11 cellular contexts compared by ENCODE assay signal in the genomic region with DNA sequence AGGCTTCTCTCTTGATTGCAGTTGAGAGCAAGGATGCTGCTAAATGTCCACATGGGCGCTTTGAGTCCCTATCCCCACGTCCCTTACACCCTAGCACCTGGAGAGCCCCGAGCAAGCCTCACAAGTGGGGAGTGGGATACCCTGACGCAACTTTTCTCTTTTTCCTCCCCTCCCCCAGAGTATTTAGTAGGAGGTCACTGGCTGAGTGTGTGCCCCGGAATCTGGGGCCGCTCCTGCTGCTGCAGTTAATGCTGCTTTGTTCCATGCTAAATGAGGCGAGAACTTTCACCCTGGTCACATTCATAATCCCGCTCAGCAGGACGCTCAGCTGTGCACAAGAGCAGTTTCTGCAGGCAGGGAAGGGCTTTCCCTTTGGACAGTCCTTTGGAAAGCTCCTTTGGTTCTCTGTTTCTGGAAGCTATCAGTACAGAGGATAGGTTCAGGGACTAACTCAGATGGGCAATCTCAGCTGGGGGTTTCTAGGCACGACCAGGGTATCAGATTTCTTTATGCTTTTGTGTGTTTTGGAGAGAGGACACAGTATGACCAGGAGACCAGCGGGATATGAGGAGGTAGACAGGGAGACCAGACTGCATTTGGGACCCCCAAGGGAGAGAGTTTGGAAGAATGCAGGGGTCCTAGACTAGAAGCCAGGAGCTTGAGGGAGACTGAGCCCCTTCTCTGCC.
DNase-seq lines count a peak whose midpoint lies in the region; ATAC-seq and TF ChIP-seq lines count a peak whose summit lies in the region.
"Had no signal": no experiment of that assay in that cellular context is flagged by ENCODE, and none has a peak within 500 bp of the region (broad histone marks: within the 10 kb centered on the region; RNA-seq: fewer than 3 reads in every experiment).

No MANE protein-coding gene starts in this region.

- H3K27ac ChIP-seq in mesendoderm (ENCODE audit: low read depth, low read length): peak overlapping the region; percentile 87

- H3K79me1 ChIP-seq in mesendoderm (ENCODE audit: low read length): peaks cover 12% of the 10 kb centered on the region

- peak overlapping the region; percentile 94 for H3K18ac ChIP-seq in mesendoderm (ENCODE audit: low read length)

- H3K9me3 Mint-ChIP-seq in WTC11 (peaks cover 6% of the 10 kb centered on the region), progenitor cell of endocrine pancreas (ENCODE audit: low read depth) (no peaks in the 10 kb centered on the region)
- H3K9me3 Mint-ChIP-seq: activated T-helper 17 cell treated with anti-CD3 and anti-CD28 coated beads, Interleukin-2, amount 50 U/mL, for 72 hours had no signal

- H3K9ac ChIP-seq in mesendoderm (ENCODE audit: low read length): peak overlapping the region; percentile 13

- H4K5ac ChIP-seq in mesendoderm (ENCODE audit: low read length): no peak overlapping the region

- POLR2A ChIA-PET in WTC11 (lab: Charles Lee): interaction anchor here (2.8 kb wide), 1 partner anchor 75 kb away, joined by 22 read pairs; the partner anchor contains the start of gene NOS1AP

- H3K36me3 Mint-ChIP-seq in WTC11 (no peaks in the 10 kb centered on the region), progenitor cell of endocrine pancreas (ENCODE audit: insufficient read depth) (no peaks in the 10 kb centered on the region)

- H3K27ac Mint-ChIP-seq in WTC11: no peak overlapping the region
- no peak overlapping the region for H3K27ac Mint-ChIP-seq in progenitor cell of endocrine pancreas
- H3K27ac Mint-ChIP-seq: activated T-helper 17 cell treated with anti-CD3 and anti-CD28 coated beads, Interleukin-2, amount 50 U/mL, for 72 hours had no signal

- peak overlapping the region; percentile 4 for H2BK15ac ChIP-seq in mesendoderm (replicated peaks; ENCODE audit: low read depth)

- peaks cover 38% of the 10 kb centered on the region for H3K4me1 ChIP-seq in mesendoderm (ENCODE audit: control insufficient read depth, low read depth, low read length)
- H3K4me1 ChIP-seq: HAP-1 had no signal

- H3K36me3 ChIP-seq in mesendoderm (ENCODE audit: control insufficient read depth, insufficient read depth, low read length): no peaks in the 10 kb centered on the region
- H3K36me3 ChIP-seq: HAP-1 had no signal

- H2BK5ac ChIP-seq in mesendoderm (ENCODE audit: low read length): peak overlapping the region; percentile 80

- no peak overlapping the region for H3K23ac ChIP-seq in mesendoderm (ENCODE audit: low read length)

- peak overlapping the region; percentile 90 for H4K8ac ChIP-seq in mesendoderm (ENCODE audit: low read depth, low read length)

- H3K4me3 Mint-ChIP-seq in WTC11 (no peak overlapping the region), progenitor cell of endocrine pancreas (ENCODE audit: low read depth) (no peak overlapping the region)
- H3K4me3 Mint-ChIP-seq: activated T-helper 17 cell treated with anti-CD3 and anti-CD28 coated beads, Interleukin-2, amount 50 U/mL, for 72 hours had no signal

- H3K56ac ChIP-seq in mesendoderm (ENCODE audit: low read length): peak overlapping the region; percentile 66

- H3K4me3 ChIP-seq in mesendoderm (ENCODE audit: low read length): no peak overlapping the region
- H3K4me3 ChIP-seq: HAP-1 had no signal

- no peaks in the 10 kb centered on the region for H3K27me3 ChIP-seq in mesendoderm (ENCODE audit: insufficient read depth, low read length, poor library complexity)

- no peak for TF ChIP-seq CTCF in WTC11 (IDR thresholded peaks at IDR 0.05)
- TF ChIP-seq CTCF in progenitor cell of endocrine pancreas (IDR thresholded peaks at IDR 0.05; ENCODE audit: unreplicated experiment): no peak

- DNase-seq in DMS79 (lab: John Stamatoyannopoulos, UW) (peak; percentile 20), NCI-H187 treated with DMSO at 0.1 percent for 48 hours (lab: John Stamatoyannopoulos, UW) (peak; percentile 71), WTC11 (ENCODE audit: low spot score) (no peak), mesendoderm (peak; percentile 83), SKM-1 treated with dmso at 0.1 percent for 144 hours (lab: John Stamatoyannopoulos, UW; ENCODE audit: unreplicated experiment) (no peak), progenitor cell of endocrine pancreas (ENCODE audit: low spot score, unreplicated experiment) (no peak)
- no peak for DNase-seq in NK-92 treated with Interleukin-12 subunit alpha and Interleukin-12 subunit beta, amount 100 ng/mL, for 24 hours (lab: John Stamatoyannopoulos, UW)
- DNase-seq: activated CD4-positive, CD25-positive, alpha-beta regulatory T cell had no signal

- peak overlapping the region; percentile 100 for H3K4ac ChIP-seq in mesendoderm (ENCODE audit: low read depth, low read length)

- ATAC-seq in WTC11: peak; percentile 44
- ATAC-seq in GM21737 (IDR thresholded peaks at IDR 0.05; ENCODE audit: unreplicated experiment): no peak
- ATAC-seq: activated T-helper 17 cell treated with anti-CD3 and anti-CD28 coated beads, Interleukin-2, amount 50 U/mL, for 72 hours had no signal

- peak overlapping the region; percentile 94 for H2BK120ac ChIP-seq in mesendoderm (ENCODE audit: low read depth, low read length)

- peak overlapping the region; percentile 81 for H2AK5ac ChIP-seq in mesendoderm (ENCODE audit: low read length)

- peak overlapping the region; percentile 12 for H3K4me2 ChIP-seq in mesendoderm (ENCODE audit: low read length)

- WGBS in mesendoderm (ENCODE audit: extremely low coverage, insufficient coverage, low lambda C conversion rate): no CpG with 5 or more reads among the region's 11 CpGs

- H3K79me2 ChIP-seq in mesendoderm (ENCODE audit: control insufficient read depth, insufficient read depth, low read length): peaks cover 11% of the 10 kb centered on the region

- H3K4me1 Mint-ChIP-seq in WTC11 (peaks cover 39% of the 10 kb centered on the region), progenitor cell of endocrine pancreas (ENCODE audit: low read depth) (peaks cover 4% of the 10 kb centered on the region)
- H3K4me1 Mint-ChIP-seq: activated T-helper 17 cell treated with anti-CD3 and anti-CD28 coated beads, Interleukin-2, amount 50 U/mL, for 72 hours had no signal

- CTCF ChIA-PET in WTC11 (lab: Charles Lee): interaction anchor here (0.6 to 1.5 kb wide), 6 partner anchors 22 to 89 kb away, joined by 3 to 8 read pairs (median 3); no protein-coding TSS in a partner anchor

- H3K27me3 Mint-ChIP-seq in WTC11 (ENCODE audit: low read depth): peaks cover 5% of the 10 kb centered on the region
- peaks cover 6% of the 10 kb centered on the region for H3K27me3 Mint-ChIP-seq in progenitor cell of endocrine pancreas

TF ChIP-seq in WTC11, 78 proteins besides CTCF, POLR2A, EP300 and RAD21:
- TF ChIP-seq ZNF423 (CRISPR knock-in tag; IDR thresholded peaks at IDR 0.05) (peak; percentile 61), MYBL2 (CRISPR knock-in tag; IDR thresholded peaks at IDR 0.05) (0 out of 2 replicates have a peak, but pooled peaks have one; percentile 1), ZNF121 (CRISPR knock-in tag; IDR thresholded peaks at IDR 0.05) (0 out of 2 replicates have a peak, but pooled peaks have one; percentile 17), ERG (CRISPR knock-in tag; IDR thresholded peaks at IDR 0.05) (no peak), AR (CRISPR knock-in tag; IDR thresholded peaks at IDR 0.05) (no peak), ESRRA (CRISPR knock-in tag; IDR thresholded peaks at IDR 0.05; ENCODE audit: borderline replicate concordance) (no peak)

Comparison
In these comparisons a context has a peak if more than half of its experiments do, and no peak if none do; other contexts are left out.
1. DNase-seq: peak in DMS79 (single experiment), NCI-H187 treated with DMSO at 0.1 percent for 48 hours (single experiment) and mesendoderm (single experiment); none in WTC11 (single experiment), NK-92 treated with Interleukin-12 subunit alpha and Interleukin-12 subunit beta, amount 100 ng/mL, for 24 hours (single experiment), SKM-1 treated with dmso at 0.1 percent for 144 hours (single experiment) and progenitor cell of endocrine pancreas (single experiment).